Comparison of ENCODE assay signal across 22 cellular contexts in the genomic region with DNA sequence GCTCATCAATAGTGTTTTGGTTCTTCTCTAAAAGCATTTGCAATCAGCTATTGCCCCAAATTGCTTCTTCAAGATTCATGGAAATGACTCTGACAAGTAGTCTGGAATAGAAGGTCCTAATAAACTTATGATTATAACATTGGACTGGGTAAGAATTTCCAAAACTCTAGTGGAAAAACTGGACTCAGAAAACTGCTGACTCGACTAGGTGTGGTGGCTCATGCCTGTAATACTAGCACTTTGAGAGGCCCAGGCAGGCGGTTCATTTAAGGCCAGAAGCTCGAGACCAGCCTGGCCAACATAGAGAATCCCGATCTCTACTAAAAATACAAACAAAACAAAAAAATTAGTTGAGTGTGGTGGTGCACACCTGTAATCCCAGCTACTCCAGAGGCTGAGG. TPM values are rescaled to one million over a fixed set of nuclear protein-coding genes. Genes with fewer than 3 reads are reported as not detected.
DNase-seq lines count a peak whose midpoint lies in the region; ATAC-seq, FAIRE-seq and TF ChIP-seq lines count a peak whose summit lies in the region.
"Had no signal": no experiment of that assay in that cellular context is flagged by ENCODE, and none has a peak within 500 bp of the region (broad histone marks: within the 10 kb centered on the region; RNA-seq: fewer than 3 reads in every experiment).

No MANE protein-coding gene starts in this region.

- H3K4me2 ChIP-seq in IMR-90 (ENCODE audit: low read depth, low read length) (no peak overlapping the region), endothelial cell of umbilical vein (ENCODE audit: insufficient read depth, low read length) (no peak overlapping the region), trophoblast cell (ENCODE audit: low read length) (no peak overlapping the region)
- H3K4me2 ChIP-seq: BLaER1 had no signal

- ATAC-seq in IMR-90 (ENCODE audit: low read depth) = no peak
- no peak for ATAC-seq in WTC11
- ATAC-seq in activated CD4-positive, alpha-beta T cell treated with anti-CD3 and anti-CD28 coated beads for 36 hours = no peak
- no peak for ATAC-seq in heart left ventricle
- ATAC-seq: CD8-positive, alpha-beta T cell; GM12878 had no signal

- no CpG with 5 or more reads among the region's 4 CpGs for WGBS in IMR-90 (ENCODE audit: extremely low coverage in 2 of 2, insufficient read length in 1 of 2), 2 experiments
- no CpG with 5 or more reads among the region's 4 CpGs for WGBS in trophoblast cell (ENCODE audit: extremely low coverage, insufficient coverage, insufficient read length)
- WGBS in heart left ventricle, 4 donors = 92 to 97% (median 95%) methylated on average over 4 of the region's 4 CpGs

- no peak overlapping the region for H3K27ac Mint-ChIP-seq in WTC11
- no peak overlapping the region for H3K27ac Mint-ChIP-seq in activated CD4-positive, alpha-beta T cell treated with anti-CD3 and anti-CD28 coated beads for 36 hours
- H3K27ac Mint-ChIP-seq in activated naive CD8-positive, alpha-beta T cell treated with anti-CD3 and anti-CD28 coated beads for 36 hours = no peak overlapping the region
- H3K27ac Mint-ChIP-seq: B cell; CD4-positive, CD25-positive, alpha-beta regulatory T cell; CD8-positive, alpha-beta T cell had no signal

- intact Hi-C loops in IMR-90 (cut with micrococcal nuclease) = loop anchor here (10.0 kb wide), 1 partner anchor 124 kb away; a partner anchor contains a TSS
- intact Hi-C loops in endothelial cell of umbilical vein (cut with micrococcal nuclease) = no loop called here
- intact Hi-C loops in activated CD4-positive, alpha-beta T cell treated with anti-CD3 and anti-CD28 coated beads for 36 hours (cut with DNase I, micrococcal nuclease) = loop anchor here (5.0 to 10.0 kb wide), 2 partner anchors 163 to 224 kb away; no protein-coding TSS in a partner anchor
- intact Hi-C loops in heart left ventricle (cut with DNase I) = loop anchor here in 9 of 10 donors (10.0 kb wide), 4 partner anchors 224 to 334 kb away; no protein-coding TSS in a partner anchor

- H4K20me1 ChIP-seq in IMR-90 (ENCODE audit: insufficient read depth, low read length) (no peaks in the 10 kb centered on the region), endothelial cell of umbilical vein (replicated peaks; ENCODE audit: control insufficient read depth, extremely low read depth, insufficient read depth, low read length) (no peaks in the 10 kb centered on the region)
- H4K20me1 ChIP-seq: BLaER1 had no signal

- no peaks in the 10 kb centered on the region for H3K9me3 ChIP-seq in IMR-90 (ENCODE audit: control insufficient read depth, insufficient read depth, low read length)
- H3K9me3 ChIP-seq in endothelial cell of umbilical vein (replicated peaks; ENCODE audit: control insufficient read depth, insufficient read depth, low read length) = no peaks in the 10 kb centered on the region
- H3K9me3 ChIP-seq in trophoblast cell (ENCODE audit: insufficient read depth, low read depth, low read length) = no peaks in the 10 kb centered on the region
- H3K9me3 ChIP-seq in heart left ventricle = no peaks in the 10 kb centered on the region
- H3K9me3 ChIP-seq: BLaER1, Caco-2 had no signal

- no peak overlapping the region for H2BK15ac ChIP-seq in IMR-90 (ENCODE audit: low read depth, low read length)

- no peaks in the 10 kb centered on the region for H3K9me1 ChIP-seq in IMR-90 (ENCODE audit: insufficient read depth, low read length)
- H3K9me1 ChIP-seq in endothelial cell of umbilical vein (replicated peaks; ENCODE audit: control insufficient read depth, extremely low read depth, insufficient read depth, low read length) = no peaks in the 10 kb centered on the region

- H3K9ac ChIP-seq in IMR-90 (ENCODE audit: low read depth, low read length) (no peak overlapping the region), endothelial cell of umbilical vein (replicated peaks; ENCODE audit: extremely low read depth, insufficient read depth, low read length) (no peak overlapping the region), trophoblast cell (ENCODE audit: low read length) (no peak overlapping the region)
- H3K9ac ChIP-seq: BLaER1, GM23248 had no signal

- H3K36me3 ChIP-seq in IMR-90 (ENCODE audit: control insufficient read depth, insufficient read depth, low read length) = no peaks in the 10 kb centered on the region
- no peaks in the 10 kb centered on the region for H3K36me3 ChIP-seq in endothelial cell of umbilical vein (ENCODE audit: control insufficient read depth in 2 of 2, extremely low read depth in 1 of 2, insufficient read depth in 2 of 2, low read length in 2 of 2)
- no peaks in the 10 kb centered on the region for H3K36me3 ChIP-seq in trophoblast cell (ENCODE audit: control insufficient read depth in 1 of 2, insufficient read depth in 2 of 2, low read length in 2 of 2)
- H3K36me3 ChIP-seq in heart left ventricle = no peaks in the 10 kb centered on the region
- H3K36me3 ChIP-seq: BLaER1 had no signal

- H3K56ac ChIP-seq in IMR-90 (ENCODE audit: extremely low read depth, insufficient read depth, low read length) = no peak overlapping the region

- H3K27ac ChIP-seq in IMR-90 (ENCODE audit: insufficient read depth, low read length) (no peak overlapping the region), endothelial cell of umbilical vein (ENCODE audit: insufficient read depth, low read depth, low read length) (no peak overlapping the region), trophoblast cell (ENCODE audit: low read depth, low read length) (no peak overlapping the region), heart left ventricle (no peak overlapping the region)
- H3K27ac ChIP-seq: BLaER1, C4-2B, GM23248 had no signal

- H3K27me3 ChIP-seq in IMR-90 (ENCODE audit: control insufficient read depth, insufficient read depth, low read length) (no peaks in the 10 kb centered on the region), endothelial cell of umbilical vein (ENCODE audit: control insufficient read depth in 2 of 2, insufficient read depth in 2 of 2, low read length in 2 of 2) (no peaks in the 10 kb centered on the region), trophoblast cell (ENCODE audit: insufficient read depth, low read length) (no peaks in the 10 kb centered on the region), heart left ventricle (no peaks in the 10 kb centered on the region)
- H3K27me3 ChIP-seq: BLaER1 had no signal

- peak; percentile 42 for FAIRE-seq in endothelial cell of umbilical vein (lab: Jason Lieb, UNC)
- FAIRE-seq: GM12878, GM19239, H1 had no signal

- no peak overlapping the region for H2AFZ ChIP-seq in IMR-90 (replicated peaks; ENCODE audit: low read length, poor library complexity)
- H2AFZ ChIP-seq in endothelial cell of umbilical vein (ENCODE audit: low read depth, low read length) = no peak overlapping the region
- no peak overlapping the region for H2AFZ ChIP-seq in trophoblast cell (ENCODE audit: insufficient read depth, low read length, poor library complexity)
- H2AFZ ChIP-seq: GM23248 had no signal

- POLR2A ChIA-PET in IMR-90 (lab: Charles Lee; ENCODE audit: unreplicated experiment) (no interaction called here), WTC11 (lab: Charles Lee) (no interaction called here), endothelial cell of umbilical vein (lab: Charles Lee) (no interaction called here)
- POLR2A ChIA-PET in activated CD4-positive, alpha-beta T cell treated with anti-CD3 and anti-CD28 coated beads for 36 hours (lab: Charles Lee) = no interaction called here

- H2AK5ac ChIP-seq in IMR-90 (ENCODE audit: low read depth, low read length) (no peak overlapping the region), trophoblast cell (ENCODE audit: low read length) (no peak overlapping the region)

- in situ Hi-C loops in IMR-90 (cut with MboI; ENCODE audit: low sequenced_read_pairs) = loop anchor here (10.0 to 25.0 kb wide), 2 partner anchors 212 to 304 kb away; a partner anchor contains a TSS

- no peaks in the 10 kb centered on the region for H3K4me1 ChIP-seq in IMR-90 (ENCODE audit: control insufficient read depth, insufficient read depth, low read length)
- no peaks in the 10 kb centered on the region for H3K4me1 ChIP-seq in endothelial cell of umbilical vein (ENCODE audit: control insufficient read depth, extremely low read depth, insufficient read depth, low read length)
- H3K4me1 ChIP-seq in trophoblast cell (ENCODE audit: control insufficient read depth in 1 of 2, insufficient read depth in 2 of 2, low read length in 2 of 2) = peaks cover 4 to 5% of the 10 kb centered on the region in 2 experiments
- peaks cover 0 to 4% (median 0%) of the 10 kb centered on the region in 12 donors for H3K4me1 ChIP-seq in heart left ventricle
- H3K4me1 ChIP-seq: Caco-2 had no signal

- H4K91ac ChIP-seq in IMR-90 (ENCODE audit: insufficient read depth, low read depth, low read length) (no peak overlapping the region), trophoblast cell (ENCODE audit: low read depth, low read length) (no peak overlapping the region)

- H3K79me1 ChIP-seq in IMR-90 (ENCODE audit: low read depth in 1 of 2, low read length in 2 of 2) (no peaks in the 10 kb centered on the region), trophoblast cell (ENCODE audit: low read length) (peaks cover 1% of the 10 kb centered on the region)

- no peak overlapping the region for H3K23ac ChIP-seq in IMR-90 (ENCODE audit: low read depth, low read length)
- no peak overlapping the region for H3K23ac ChIP-seq in trophoblast cell (ENCODE audit: low read length)

- BruUV-seq in IMR-90 (replicated peaks; lab: Mats Ljungman, UMichigan) (no TSS peak), endothelial cell of umbilical vein (replicated peaks; lab: Mats Ljungman, UMichigan) (no TSS peak)

- H3K4me3 ChIP-seq in IMR-90 (ENCODE audit: insufficient read depth, low read depth, low read length) (no peak overlapping the region), endothelial cell of umbilical vein (replicated peaks in 1 of 3; ENCODE audit: insufficient read depth in 1 of 3, low read depth in 1 of 3, low read length in 3 of 3) (no peak overlapping the region), trophoblast cell (ENCODE audit: low read depth, low read length) (no peak overlapping the region), heart left ventricle (no peak overlapping the region)
- H3K4me3 ChIP-seq: BLaER1, GM12878, GM23248 had no signal

- no peaks in the 10 kb centered on the region for H3K9me3 Mint-ChIP-seq in WTC11
- H3K9me3 Mint-ChIP-seq in activated CD4-positive, alpha-beta T cell treated with anti-CD3 and anti-CD28 coated beads for 36 hours (ENCODE audit: low read depth) = no peaks in the 10 kb centered on the region
- no peaks in the 10 kb centered on the region for H3K9me3 Mint-ChIP-seq in activated naive CD8-positive, alpha-beta T cell treated with anti-CD3 and anti-CD28 coated beads for 36 hours
- H3K9me3 Mint-ChIP-seq: CD4-positive, CD25-positive, alpha-beta regulatory T cell; CD8-positive, alpha-beta T cell had no signal

- TF ChIP-seq RAD21 in IMR-90 (IDR thresholded peaks at IDR 0.05; ENCODE audit: low read length) = no peak

- no peak for DNase-seq in IMR-90
- peak; percentile 0 for DNase-seq in WTC11 (ENCODE audit: low spot score)
- no peak for DNase-seq in endothelial cell of umbilical vein (ENCODE audit: low read depth, low spot score)
- DNase-seq in trophoblast cell = no peak
- no peak for DNase-seq in activated CD4-positive, alpha-beta T cell treated with anti-CD3 and anti-CD28 coated beads for 36 hours
- DNase-seq in activated naive CD8-positive, alpha-beta T cell treated with anti-CD3 and anti-CD28 coated beads for 36 hours = no peak
- DNase-seq in heart left ventricle = no peak
- DNase-seq: Caco-2; CD4-positive, CD25-positive, alpha-beta regulatory T cell; CD8-positive, alpha-beta T cell; DMS79; EL; GDM1; GM23248; H7; HCEC 1CT had no signal

- no peaks in the 10 kb centered on the region for H3K36me3 Mint-ChIP-seq in WTC11
- no peaks in the 10 kb centered on the region for H3K36me3 Mint-ChIP-seq in activated CD4-positive, alpha-beta T cell treated with anti-CD3 and anti-CD28 coated beads for 36 hours (ENCODE audit: low read depth)
- no peaks in the 10 kb centered on the region for H3K36me3 Mint-ChIP-seq in activated naive CD8-positive, alpha-beta T cell treated with anti-CD3 and anti-CD28 coated beads for 36 hours
- H3K36me3 Mint-ChIP-seq: CD4-positive, CD25-positive, alpha-beta regulatory T cell; CD8-positive, alpha-beta T cell had no signal

- no peak overlapping the region for H2BK5ac ChIP-seq in IMR-90 (ENCODE audit: low read depth, low read length, poor library complexity, severe bottlenecking)
- H2BK5ac ChIP-seq in trophoblast cell (ENCODE audit: low read depth, low read length, poor library complexity) = peak overlapping the region; percentile 56

- TF ChIP-seq CTCF in IMR-90 (conservative IDR thresholded peaks at IDR 0.05; ENCODE audit: low read depth, low read length) (no peak), WTC11 (IDR thresholded peaks at IDR 0.05) (no peak), endothelial cell of umbilical vein (IDR thresholded peaks at IDR 0.05; ENCODE audit: extremely low read depth in 1 of 2, insufficient read depth in 1 of 2, low read depth in 1 of 2, low read length in 2 of 2) (no peak), heart left ventricle (IDR thresholded peaks at IDR 0.05) (no peak)

- H3K79me2 ChIP-seq in endothelial cell of umbilical vein (ENCODE audit: control insufficient read depth, insufficient read depth, low read length) = no peaks in the 10 kb centered on the region
- H3K79me2 ChIP-seq in trophoblast cell (ENCODE audit: control insufficient read depth, insufficient read depth, low read length, poor library complexity) = no peaks in the 10 kb centered on the region

- dilution Hi-C loops in IMR-90 (cut with HindIII; ENCODE audit: low sequenced_read_pairs, unreplicated experiment) = no loop called here
- dilution Hi-C loops in endothelial cell of umbilical vein (cut with MboI; ENCODE audit: extremely low pct_ligation_motif_present, low sequenced_read_pairs) = no loop called here

- H3K4me3 Mint-ChIP-seq in WTC11 = no peak overlapping the region
- no peak overlapping the region for H3K4me3 Mint-ChIP-seq in activated CD4-positive, alpha-beta T cell treated with anti-CD3 and anti-CD28 coated beads for 36 hours
- no peak overlapping the region for H3K4me3 Mint-ChIP-seq in activated naive CD8-positive, alpha-beta T cell treated with anti-CD3 and anti-CD28 coated beads for 36 hours
- H3K4me3 Mint-ChIP-seq: B cell; CD4-positive, CD25-positive, alpha-beta regulatory T cell; CD8-positive, alpha-beta T cell had no signal

- H3K4ac ChIP-seq in IMR-90 (ENCODE audit: low read depth, low read length) (no peak overlapping the region), trophoblast cell (ENCODE audit: low read depth, low read length) (no peak overlapping the region)

- H3K14ac ChIP-seq in IMR-90 (replicated peaks; ENCODE audit: low read depth, low read length) (no peak overlapping the region), trophoblast cell (ENCODE audit: low read length) (no peak overlapping the region)

- H3K27me3 Mint-ChIP-seq in WTC11 (ENCODE audit: low read depth) = no peaks in the 10 kb centered on the region
- no peaks in the 10 kb centered on the region for H3K27me3 Mint-ChIP-seq in activated CD4-positive, alpha-beta T cell treated with anti-CD3 and anti-CD28 coated beads for 36 hours
- no peaks in the 10 kb centered on the region for H3K27me3 Mint-ChIP-seq in activated naive CD8-positive, alpha-beta T cell treated with anti-CD3 and anti-CD28 coated beads for 36 hours
- H3K27me3 Mint-ChIP-seq: B cell; CD4-positive, CD25-positive, alpha-beta regulatory T cell had no signal

- H2BK120ac ChIP-seq in IMR-90 (ENCODE audit: low read depth, low read length) = no peak overlapping the region
- no peak overlapping the region for H2BK120ac ChIP-seq in trophoblast cell (ENCODE audit: insufficient read depth, low read length, poor library complexity)

- H4K5ac ChIP-seq in IMR-90 (ENCODE audit: low read depth, low read length) = no peak overlapping the region

- no peak overlapping the region for H2AK9ac ChIP-seq in IMR-90 (replicated peaks; ENCODE audit: low read depth, low read length, poor library complexity)

- no peak overlapping the region for H4K8ac ChIP-seq in IMR-90 (ENCODE audit: low read depth in 2 of 2, low read length in 2 of 2)
- H4K8ac ChIP-seq in trophoblast cell (ENCODE audit: low read depth, low read length) = no peak overlapping the region

- H2BK12ac ChIP-seq in trophoblast cell (ENCODE audit: low read length) = no peak overlapping the region

- TF ChIP-seq POLR2A in IMR-90 (IDR thresholded peaks at IDR 0.05; ENCODE audit: low read depth, low read length) (no peak), endothelial cell of umbilical vein (IDR thresholded peaks at IDR 0.05; ENCODE audit: low read depth, low read length) (no peak), heart left ventricle (IDR thresholded peaks at IDR 0.05) (no peak)

- H2BK20ac ChIP-seq in IMR-90 (ENCODE audit: low read depth, low read length) = no peak overlapping the region

- CTCF ChIA-PET in IMR-90 (lab: Yijun Ruan, JAX) (no interaction called here), WTC11 (lab: Charles Lee) (no interaction called here), endothelial cell of umbilical vein (lab: Charles Lee) (interaction anchor here (1.0 kb wide), 1 partner anchor 302 kb away, joined by 3 read pairs; no protein-coding TSS in a partner anchor)
- CTCF ChIA-PET in activated CD4-positive, alpha-beta T cell treated with anti-CD3 and anti-CD28 coated beads for 36 hours (lab: Charles Lee) = interaction anchor here (0.6 to 0.8 kb wide), 2 partner anchors 130 to 334 kb away, joined by 3 to 4 read pairs; no protein-coding TSS in a partner anchor

- H4K12ac ChIP-seq in trophoblast cell (ENCODE audit: low read depth, low read length) = no peak overlapping the region

- H3K4me1 Mint-ChIP-seq in WTC11 = peaks cover 12% of the 10 kb centered on the region
- H3K4me1 Mint-ChIP-seq in activated CD4-positive, alpha-beta T cell treated with anti-CD3 and anti-CD28 coated beads for 36 hours = no peaks in the 10 kb centered on the region
- H3K4me1 Mint-ChIP-seq in activated naive CD8-positive, alpha-beta T cell treated with anti-CD3 and anti-CD28 coated beads for 36 hours = no peaks in the 10 kb centered on the region

- H3K18ac ChIP-seq in IMR-90 (ENCODE audit: low read depth, low read length) = no peak overlapping the region
- H3K18ac ChIP-seq in trophoblast cell (ENCODE audit: low read length) = no peak overlapping the region

RNA-seq across cellular contexts. Expression of a gene that starts 15.5 kb away (rescaled TPM):
- 54.4 and 61.5 TPM in 2 replicates for total RNA-seq in IMR-90 (2012; rRNA removed)
- polyA plus RNA-seq in IMR-90 (2012; rRNA removed) = 104 and 124 TPM in 2 replicates
- polyA plus RNA-seq in IMR-90 (2012; cell fraction: cytosol; rRNA removed) = 58.9 and 87.2 TPM in 2 replicates
- 461 and 611 TPM in 2 replicates for polyA plus RNA-seq in IMR-90 (2012; cell fraction: nucleus; rRNA removed; ENCODE audit: low replicate concordance)
- 156 to 174 TPM (median 161 TPM) in 3 replicates for total RNA-seq in WTC11 (2021)
- total RNA-seq in endothelial cell of umbilical vein = 65.2 and 70.1 TPM in 2 replicates
- 69.8 and 88.6 TPM in 2 replicates for polyA plus RNA-seq in endothelial cell of umbilical vein
- polyA plus RNA-seq in endothelial cell of umbilical vein (2011; cell fraction: cytosol; rRNA removed) = 27.3 and 31.5 TPM in 2 replicates
- polyA plus RNA-seq in endothelial cell of umbilical vein (2011; cell fraction: nucleus; rRNA removed) = 314 and 324 TPM in 2 replicates
- polyA plus RNA-seq in endothelial cell of umbilical vein (2012) = 38.7 and 50.2 TPM in 2 replicates
- polyA minus RNA-seq in endothelial cell of umbilical vein = 68.7 and 74.1 TPM in 2 replicates
- 70.6 TPM for polyA minus RNA-seq in endothelial cell of umbilical vein (2011; cell fraction: cytosol; rRNA and poly(A)+ RNA removed)
- 78.0 and 82.8 TPM in 2 replicates for polyA minus RNA-seq in endothelial cell of umbilical vein (2011; cell fraction: nucleus; rRNA and poly(A)+ RNA removed)
- 118 and 120 TPM in 2 replicates for polyA plus RNA-seq in trophoblast cell (2013)
- total RNA-seq in activated CD4-positive, alpha-beta T cell treated with anti-CD3 and anti-CD28 coated beads for 36 hours = 100 to 1,000 TPM; 142 to 148 TPM
- 100 to 1,000 TPM; 139 to 141 TPM for total RNA-seq in activated naive CD8-positive, alpha-beta T cell treated with anti-CD3 and anti-CD28 coated beads for 36 hours
- total RNA-seq in heart left ventricle = 100 to 1,000 TPM in 7 of 9 donors, 10 to 100 TPM in 2; 81.8 to 132 (median 113) TPM
- polyA plus RNA-seq in heart left ventricle = 10 to 100 TPM; 71.0 to 91.0 TPM

RNA-seq across cellular contexts. Expression of a gene that starts 47.5 kb away (rescaled TPM):
- total RNA-seq in IMR-90 (2012; rRNA removed) (3.6 and 4.4 TPM in 2 replicates), WTC11 (2021) (14.7 to 17.2 TPM (median 15.6 TPM) in 3 replicates), endothelial cell of umbilical vein (16.4 and 17.3 TPM in 2 replicates), heart left ventricle (100 to 1,000 TPM in 8 of 9 donors, 10 to 100 TPM in 1; 99.1 to 230 (median 148) TPM)
- polyA plus RNA-seq in IMR-90 (2012; rRNA removed) (16.3 and 24.4 TPM in 2 replicates), endothelial cell of umbilical vein (27.0 and 29.2 TPM in 2 replicates), heart left ventricle (100 to 1,000 TPM; 226 to 314 TPM)
- polyA plus RNA-seq in IMR-90 (2012; cell fraction: cytosol; rRNA removed) = 6.8 and 13.8 TPM in 2 replicates
- polyA plus RNA-seq in IMR-90 (2012; cell fraction: nucleus; rRNA removed; ENCODE audit: low replicate concordance) = 15.2 and 20.0 TPM in 2 replicates
- polyA plus RNA-seq in endothelial cell of umbilical vein (2011; cell fraction: cytosol; rRNA removed) = 21.6 and 22.2 TPM in 2 replicates
- polyA plus RNA-seq in endothelial cell of umbilical vein (2011; cell fraction: nucleus; rRNA removed) = 19.4 and 20.3 TPM in 2 replicates
- 12.3 and 13.3 TPM in 2 replicates for polyA plus RNA-seq in endothelial cell of umbilical vein (2012)
- 32.6 and 50.8 TPM in 2 replicates for polyA minus RNA-seq in endothelial cell of umbilical vein
- 18.3 TPM for polyA minus RNA-seq in endothelial cell of umbilical vein (2011; cell fraction: cytosol; rRNA and poly(A)+ RNA removed)
- 11.4 and 13.7 TPM in 2 replicates for polyA minus RNA-seq in endothelial cell of umbilical vein (2011; cell fraction: nucleus; rRNA and poly(A)+ RNA removed)
- polyA plus RNA-seq in trophoblast cell (2013) = 28.2 and 29.6 TPM in 2 replicates
- total RNA-seq in activated CD4-positive, alpha-beta T cell treated with anti-CD3 and anti-CD28 coated beads for 36 hours = 10 to 100 TPM; 15.8 to 17.7 TPM
- 10 to 100 TPM; 26.1 to 28.1 TPM for total RNA-seq in activated naive CD8-positive, alpha-beta T cell treated with anti-CD3 and anti-CD28 coated beads for 36 hours

RNA-seq across cellular contexts. Expression of a gene that starts 47.8 kb away (rescaled TPM):
- total RNA-seq in IMR-90 (2012; rRNA removed) (117 and 120 TPM in 2 replicates), WTC11 (2021) (190 to 200 TPM (median 193 TPM) in 3 replicates), endothelial cell of umbilical vein (166 and 172 TPM in 2 replicates), heart left ventricle (100 to 1,000 TPM; 138 to 375 (median 183) TPM)
- polyA plus RNA-seq in IMR-90 (2012; rRNA removed) (665 and 732 TPM in 2 replicates), endothelial cell of umbilical vein (479 and 620 TPM in 2 replicates), heart left ventricle (100 to 1,000 TPM; 109 to 146 TPM)
- 939 and 1,304 TPM in 2 replicates for polyA plus RNA-seq in IMR-90 (2012; cell fraction: cytosol; rRNA removed)
- polyA plus RNA-seq in IMR-90 (2012; cell fraction: nucleus; rRNA removed; ENCODE audit: low replicate concordance) = 308 and 790 TPM in 2 replicates
- polyA plus RNA-seq in endothelial cell of umbilical vein (2011; cell fraction: cytosol; rRNA removed) = 202 and 293 TPM in 2 replicates
- 130 and 145 TPM in 2 replicates for polyA plus RNA-seq in endothelial cell of umbilical vein (2011; cell fraction: nucleus; rRNA removed)
- polyA plus RNA-seq in endothelial cell of umbilical vein (2012) = 206 and 364 TPM in 2 replicates
- 202 TPM in 2 replicates for polyA minus RNA-seq in endothelial cell of umbilical vein
- polyA minus RNA-seq in endothelial cell of umbilical vein (2011; cell fraction: cytosol; rRNA and poly(A)+ RNA removed) = 52.1 TPM
- polyA minus RNA-seq in endothelial cell of umbilical vein (2011; cell fraction: nucleus; rRNA and poly(A)+ RNA removed) = 52.2 and 78.1 TPM in 2 replicates
- 773 and 872 TPM in 2 replicates for polyA plus RNA-seq in trophoblast cell (2013)
- 10 to 100 TPM; 57.8 to 69.1 TPM for total RNA-seq in activated CD4-positive, alpha-beta T cell treated with anti-CD3 and anti-CD28 coated beads for 36 hours
- total RNA-seq in activated naive CD8-positive, alpha-beta T cell treated with anti-CD3 and anti-CD28 coated beads for 36 hours = 10 to 100 TPM; 41.8 to 44.2 TPM

Comparison
In these comparisons a context has a peak if more than half of its experiments do, and no peak if none do; other contexts are left out.
1. CTCF ChIA-PET loops: an anchor here in endothelial cell of umbilical vein (1.0 kb wide) and activated CD4-positive, alpha-beta T cell treated with anti-CD3 and anti-CD28 coated beads for 36 hours (0.6 to 0.8 kb wide); none called in IMR-90 and WTC11.